2 cellular contexts compared by ENCODE assay signal in genomic region chr1:152960452-152961044, GRCh38.
TF ChIP-seq lines count a peak whose summit lies in the region.

No MANE protein-coding gene starts in this region.

TF ChIP-seq in HEK293T, 16 proteins besides CTCF, POLR2A, EP300 and RAD21:
- TF ChIP-seq LEF1 (IDR thresholded peaks at IDR 0.05; ENCODE audit: borderline replicate concordance) (no peak), BHLHE40 (IDR thresholded peaks at IDR 0.05; ENCODE audit: borderline replicate concordance) (no peak), NFRKB (IDR thresholded peaks at IDR 0.05) (no peak), SP1 (IDR thresholded peaks at IDR 0.05) (no peak)
- TF ChIP-seq, protein P1, sequence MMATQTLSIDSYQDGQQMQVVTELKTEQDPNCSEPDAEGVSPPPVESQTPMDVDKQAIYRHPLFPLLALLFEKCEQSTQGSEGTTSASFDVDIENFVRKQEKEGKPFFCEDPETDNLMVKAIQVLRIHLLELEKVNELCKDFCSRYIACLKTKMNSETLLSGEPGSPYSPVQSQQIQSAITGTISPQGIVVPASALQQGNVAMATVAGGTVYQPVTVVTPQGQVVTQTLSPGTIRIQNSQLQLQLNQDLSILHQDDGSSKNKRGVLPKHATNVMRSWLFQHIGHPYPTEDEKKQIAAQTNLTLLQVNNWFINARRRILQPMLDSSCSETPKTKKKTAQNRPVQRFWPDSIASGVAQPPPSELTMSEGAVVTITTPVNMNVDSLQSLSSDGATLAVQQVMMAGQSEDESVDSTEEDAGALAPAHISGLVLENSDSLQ (IDR thresholded peaks at IDR 0.05), result no peak

TF ChIP-seq in HepG2, 621 proteins besides CTCF, POLR2A, EP300 and RAD21:
- peak; percentile 14; the same call in 1 of the 2 replicates for TF ChIP-seq STAG1 (CRISPR knock-in tag; IDR thresholded peaks at IDR 0.05)
- TF ChIP-seq, protein P2, sequence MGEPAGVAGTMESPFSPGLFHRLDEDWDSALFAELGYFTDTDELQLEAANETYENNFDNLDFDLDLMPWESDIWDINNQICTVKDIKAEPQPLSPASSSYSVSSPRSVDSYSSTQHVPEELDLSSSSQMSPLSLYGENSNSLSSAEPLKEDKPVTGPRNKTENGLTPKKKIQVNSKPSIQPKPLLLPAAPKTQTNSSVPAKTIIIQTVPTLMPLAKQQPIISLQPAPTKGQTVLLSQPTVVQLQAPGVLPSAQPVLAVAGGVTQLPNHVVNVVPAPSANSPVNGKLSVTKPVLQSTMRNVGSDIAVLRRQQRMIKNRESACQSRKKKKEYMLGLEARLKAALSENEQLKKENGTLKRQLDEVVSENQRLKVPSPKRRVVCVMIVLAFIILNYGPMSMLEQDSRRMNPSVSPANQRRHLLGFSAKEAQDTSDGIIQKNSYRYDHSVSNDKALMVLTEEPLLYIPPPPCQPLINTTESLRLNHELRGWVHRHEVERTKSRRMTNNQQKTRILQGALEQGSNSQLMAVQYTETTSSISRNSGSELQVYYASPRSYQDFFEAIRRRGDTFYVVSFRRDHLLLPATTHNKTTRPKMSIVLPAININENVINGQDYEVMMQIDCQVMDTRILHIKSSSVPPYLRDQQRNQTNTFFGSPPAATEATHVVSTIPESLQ (CRISPR knock-in tag; conservative IDR thresholded peaks at IDR 0.05), result no peak
